Comparison of ENCODE assay signal across 12 cellular contexts in the genomic region with DNA sequence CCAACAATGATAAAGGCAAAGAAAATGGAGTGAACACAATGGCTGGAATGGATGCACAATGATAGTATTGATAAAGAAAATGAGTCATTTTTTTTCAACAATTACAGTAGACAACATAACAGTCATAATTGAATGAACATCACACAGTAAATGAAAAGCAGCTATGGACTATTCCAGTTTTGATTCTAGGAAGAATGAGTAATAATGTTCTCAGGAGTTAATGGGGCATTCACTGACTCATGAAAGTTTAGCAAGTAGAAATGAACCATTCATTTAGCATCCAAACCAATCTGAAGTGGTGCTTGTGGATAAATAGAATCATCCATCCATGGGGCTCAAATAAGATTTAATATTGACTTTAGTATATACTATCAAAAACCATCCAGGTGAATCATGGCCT.
A peak's percentile ranks its signal among the peaks of the same experiment; 100 is the strongest.
DNase-seq lines count a peak whose midpoint lies in the region; FAIRE-seq lines count a peak whose summit lies in the region.
"Had no signal": no experiment of that assay in that cellular context is flagged by ENCODE, and none has a peak within 500 bp of the region (broad histone marks: within the 10 kb centered on the region; RNA-seq: fewer than 3 reads in every experiment).

No MANE protein-coding gene starts in this region.

- FAIRE-seq in HTR-8/SVneo (lab: Jason Lieb, UNC): no peak
- FAIRE-seq: K562 had no signal

- DNase-seq in NCI-H2196 (lab: John Stamatoyannopoulos, UW; ENCODE audit: unreplicated experiment) (peak; percentile 11), NCI-H2196 treated with DMSO at 0.1 percent for 48 hours (lab: John Stamatoyannopoulos, UW; ENCODE audit: unreplicated experiment) (no peak), NCI-H1436 (lab: John Stamatoyannopoulos, UW) (peak; percentile 41), amniotic stem cell (lab: John Stamatoyannopoulos, UW) (peak; percentile 10), kidney glomerular epithelial cell (lab: John Stamatoyannopoulos, UW) (peak; percentile 92), HTR-8/SVneo (ENCODE audit: insufficient read length, low spot score) (no peak), T-helper 1 cell (no peak), cerebellar cortex (ENCODE audit: low spot score) (no peak)
- DNase-seq: erythroblast, natural killer cell, T-cell had no signal

Comparison
In these comparisons a context has a peak if more than half of its experiments do, and no peak if none do; other contexts are left out.
1. DNase-seq: peak in NCI-H2196 (single experiment), NCI-H1436 (single experiment), amniotic stem cell (single experiment) and kidney glomerular epithelial cell (single experiment); none in NCI-H2196 treated with DMSO at 0.1 percent for 48 hours (single experiment), HTR-8/SVneo (single experiment), T-helper 1 cell (0 of 5) and cerebellar cortex (single experiment).